Comparison of ENCODE assay signal across 8 cellular contexts in the genomic region with DNA sequence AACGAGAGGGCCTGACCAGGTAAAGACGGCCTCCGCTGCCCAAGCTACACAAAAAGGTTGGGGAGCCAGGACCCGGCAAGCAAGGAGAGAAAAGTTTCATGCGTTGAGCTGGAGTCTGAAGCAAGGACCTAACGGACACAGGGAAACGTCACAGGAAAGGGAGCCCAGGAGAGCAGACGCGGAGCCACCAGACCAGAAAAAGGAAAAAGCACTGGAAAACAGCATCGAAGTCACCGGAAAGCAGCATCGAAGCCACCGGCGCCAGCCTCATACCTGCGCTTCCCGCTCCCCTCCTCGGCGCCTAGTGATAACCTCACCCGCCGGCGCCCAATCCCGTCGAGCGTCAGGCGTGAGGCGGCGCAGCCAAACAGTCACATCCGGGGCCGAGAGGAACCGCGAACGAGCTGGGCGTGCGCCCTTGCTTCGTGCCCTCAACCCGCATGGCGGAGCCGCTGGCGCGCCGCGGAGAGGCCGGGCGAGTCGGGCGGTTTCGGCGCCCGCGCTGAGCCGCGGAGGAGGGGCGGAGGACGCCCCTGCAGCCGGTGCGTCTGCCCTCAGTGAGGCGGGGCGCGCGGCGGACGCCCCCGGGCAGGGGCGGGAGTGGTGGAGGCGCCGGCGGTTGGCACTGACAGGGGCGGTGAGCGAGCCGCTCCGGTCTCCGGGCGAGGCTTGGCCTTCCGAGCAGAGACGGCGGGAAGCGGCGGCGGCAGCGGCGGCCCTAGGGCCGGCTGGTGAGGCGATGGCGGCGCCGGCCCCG. TPM values are rescaled to one million over a fixed set of nuclear protein-coding genes. Genes with fewer than 3 reads are reported as not detected.
A peak's percentile ranks its signal among the peaks of the same experiment; 100 is the strongest.
DNase-seq lines count a peak whose midpoint lies in the region; ATAC-seq lines count a peak whose summit lies in the region.

A gene with protein sequence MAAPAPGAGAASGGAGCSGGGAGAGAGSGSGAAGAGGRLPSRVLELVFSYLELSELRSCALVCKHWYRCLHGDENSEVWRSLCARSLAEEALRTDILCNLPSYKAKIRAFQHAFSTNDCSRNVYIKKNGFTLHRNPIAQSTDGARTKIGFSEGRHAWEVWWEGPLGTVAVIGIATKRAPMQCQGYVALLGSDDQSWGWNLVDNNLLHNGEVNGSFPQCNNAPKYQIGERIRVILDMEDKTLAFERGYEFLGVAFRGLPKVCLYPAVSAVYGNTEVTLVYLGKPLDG (plus strand): TSS at position 415 of the 757 bp plus-strand sequence. CDS start 325 bp downstream, at position 740.
Gene WDR53 (minus strand): TSS at position 309 of the 757 bp plus-strand sequence. CDS start 7,079 bp downstream, outside the sequence.

- ATAC-seq in GM19397 (IDR thresholded peaks at IDR 0.05; ENCODE audit: unreplicated experiment) (peak; percentile 90), HG03565 (IDR thresholded peaks at IDR 0.05; ENCODE audit: unreplicated experiment) (peak; percentile 90), left lobe of liver (peak; percentile 98)

- DNase-seq in CD1c-positive myeloid dendritic cell (ENCODE audit: extremely low spot score): peak; percentile 98
- peak; percentile 74 for DNase-seq in NCI-H748 treated with DMSO at 0.1 percent for 48 hours (lab: John Stamatoyannopoulos, UW)
- peak; percentile 91 to 93 for DNase-seq in activated CD4-positive, alpha-beta T cell treated with anti-CD3 and anti-CD28 coated beads, Interleukin-2, amount 50 U/mL, for 24 hours (ENCODE audit: low read depth in 1 of 2, low spot score in 1 of 2)
- DNase-seq in dedifferentiated amniotic fluid mesenchymal stem cell (ENCODE audit: extremely low spot score): peak; percentile 94
- peak; percentile 97 for DNase-seq in left lobe of liver (ENCODE audit: low spot score)
- peak; percentile 93 to 95 for DNase-seq in stimulated activated CD4-positive, alpha-beta T cell treated with anti-CD3 and anti-CD28 coated beads, Interleukin-2, amount 100 ng/mL, for 24 hours

RNA-seq across cellular contexts. Expression of the first gene that starts in this region (rescaled TPM):
- total RNA-seq in left lobe of liver: 3.5 TPM

RNA-seq across cellular contexts. Expression of gene WDR53, which starts in this region (rescaled TPM):
- 5.1 TPM for total RNA-seq in left lobe of liver

Comparison
In these comparisons a context has a peak if more than half of its experiments do, and no peak if none do; other contexts are left out.
1. Peak in every context shown above with its lines: DNase-seq and ATAC-seq.